In genomic region chr2:106257830-106258229, GRCh38 we compare ENCODE assay signal across 6 cellular contexts.
"Had no signal": no experiment of that assay in that cellular context is flagged by ENCODE, and none has a peak within 500 bp of the region (broad histone marks: within the 10 kb centered on the region; RNA-seq: fewer than 3 reads in every experiment).

No MANE protein-coding gene starts in this region.

- DNase-seq: IMR-90, KBM-7 had no signal

- H3K27ac ChIP-seq: HL-60 had no signal

- ATAC-seq: HepG2, K562 had no signal

- H3K4me3 ChIP-seq: K562 had no signal

- FAIRE-seq: HepG2, HTR-8/SVneo, K562 had no signal
